In genomic region chr22:26956346-26956745, GRCh38 we compare ENCODE assay signal across 28 cellular contexts.
A peak's percentile ranks its signal among the peaks of the same experiment; 100 is the strongest.
DNase-seq lines count a peak whose midpoint lies in the region; ATAC-seq and TF ChIP-seq lines count a peak whose summit lies in the region.
"Had no signal": no experiment of that assay in that cellular context is flagged by ENCODE, and none has a peak within 500 bp of the region (broad histone marks: within the 10 kb centered on the region; RNA-seq: fewer than 3 reads in every experiment).

No MANE protein-coding gene starts in this region.

- TF ChIP-seq CTCF in stomach (IDR thresholded peaks at IDR 0.05): no peak

- no peak for TF ChIP-seq EP300 in stomach (IDR thresholded peaks at IDR 0.05)

- H3K4me3 ChIP-seq in stomach: no peak overlapping the region
- H3K4me3 ChIP-seq: A549, adrenal gland, left ventricle myocardium inferior, PC-9, right atrium auricular region, upper lobe of right lung had no signal

- H3K9me3 ChIP-seq in stomach: no peaks in the 10 kb centered on the region
- H3K9me3 ChIP-seq: A549, adrenal gland, left ventricle myocardium inferior, right atrium auricular region, upper lobe of right lung had no signal

- no peak overlapping the region for H3K27ac ChIP-seq in stomach
- H3K27ac ChIP-seq: A549, adrenal gland, left ventricle myocardium inferior, PC-9, right atrium auricular region, upper lobe of right lung had no signal

- ATAC-seq in GM21717 (IDR thresholded peaks at IDR 0.05; ENCODE audit: unreplicated experiment): no peak
- ATAC-seq: A549; activated CD4-positive, alpha-beta T cell treated with anti-CD3 and anti-CD28 coated beads for 36 hours; activated CD8-positive, alpha-beta T cell treated with anti-CD3 and anti-CD28 coated beads for 36 hours; CD8-positive, alpha-beta T cell; esophagus mucosa; HepG2; stimulated activated naive B cell treated with anti-CD40 and anti-IgM and Interleukin-4, amounts not matched to agents 10 μg/mL and 1 μg/mL and 100 μg/mL, for 72 hours; upper lobe of right lung had no signal

- 16 to 28% (median 22%) methylated on average over 4 of the region's 4 CpGs for WGBS in stomach, 5 donors

- DNase-seq in NCI-H748 (lab: John Stamatoyannopoulos, UW; ENCODE audit: unreplicated experiment) (peak; percentile 28), NCI-H748 treated with DMSO at 0.1 percent for 48 hours (lab: John Stamatoyannopoulos, UW) (no peak), NCI-H1105 treated with DMSO at 0.1 percent for 48 hours (lab: John Stamatoyannopoulos, UW) (peak; percentile 64), NCI-H510A treated with DMSO at 0.1 percent for 48 hours (lab: John Stamatoyannopoulos, UW) (peak; percentile 39), midbrain (lab: John Stamatoyannopoulos, UW) (no peak), stomach (no peak), NCI-H82 treated with DMSO at 0.1 percent for 48 hours (lab: John Stamatoyannopoulos, UW; ENCODE audit: unreplicated experiment) (no peak)
- DNase-seq: activated CD4-positive, alpha-beta T cell treated with anti-CD3 and anti-CD28 coated beads for 36 hours; activated CD8-positive, alpha-beta T cell treated with anti-CD3 and anti-CD28 coated beads for 36 hours; activated naive CD4-positive, alpha-beta T cell treated with anti-CD3 and anti-CD28 coated beads, Interleukin-2, amount 10 ng/mL, durations not matched to agents 7 days and 5 days; AML-193; CD8-positive, alpha-beta T cell; head of caudate nucleus; left ventricle myocardium inferior; MM.1S; NCI-H187; PC-9; SIG-M5; small intestine; stimulated activated naive B cell treated with anti-CD40 and anti-IgM and Interleukin-4, amounts not matched to agents 10 μg/mL and 1 μg/mL and 100 μg/mL, for 72 hours; T-helper 9 cell; upper lobe of right lung had no signal

- no peak for TF ChIP-seq POLR2A in stomach (IDR thresholded peaks at IDR 0.05)

- no peaks in the 10 kb centered on the region for H3K4me1 ChIP-seq in stomach
- H3K4me1 ChIP-seq: A549, adrenal gland, left ventricle myocardium inferior, right atrium auricular region, upper lobe of right lung had no signal

- intact Hi-C loops in stomach (cut with DNase I; ENCODE audit: low total_unique reads): no loop called here

- H3K36me3 ChIP-seq in stomach: no peaks in the 10 kb centered on the region
- H3K36me3 ChIP-seq: adrenal gland, left ventricle myocardium inferior, right atrium auricular region, upper lobe of right lung had no signal

- peaks cover 0 to 60% (median 18%) of the 10 kb centered on the region in 3 donors for H3K27me3 ChIP-seq in stomach
- H3K27me3 ChIP-seq: right atrium auricular region had no signal

Comparison
In these comparisons a context has a peak if more than half of its experiments do, and no peak if none do; other contexts are left out.
1. DNase-seq: peak in NCI-H748 (single experiment), NCI-H1105 treated with DMSO at 0.1 percent for 48 hours (single experiment) and NCI-H510A treated with DMSO at 0.1 percent for 48 hours (single experiment); none in NCI-H748 treated with DMSO at 0.1 percent for 48 hours (single experiment), midbrain (single experiment), stomach (single experiment) and NCI-H82 treated with DMSO at 0.1 percent for 48 hours (single experiment).